In genomic region chr2:222424729-222425671, GRCh38 we compare ENCODE assay signal across 1 cellular context.
TF ChIP-seq lines count a peak whose summit lies in the region.

No MANE protein-coding gene starts in this region.

TF ChIP-seq in IMR-90, 13 proteins besides CTCF, POLR2A, EP300 and RAD21 (continued from another document):
- TF ChIP-seq USF2 (IDR thresholded peaks at IDR 0.05; ENCODE audit: low read depth, low read length) (no peak), MAZ (IDR thresholded peaks at IDR 0.05; ENCODE audit: borderline replicate concordance, low read depth, low read length) (no peak), SMC3 (IDR thresholded peaks at IDR 0.05; ENCODE audit: low read depth, low read length) (no peak), CEBPB (IDR thresholded peaks at IDR 0.05; ENCODE audit: low read depth, low read length) (no peak), RFX5 (IDR thresholded peaks at IDR 0.05; ENCODE audit: low read depth, low read length) (no peak), MXI1 (IDR thresholded peaks at IDR 0.05; ENCODE audit: borderline replicate concordance, low read depth, low read length) (no peak), FOS (IDR thresholded peaks at IDR 0.05; ENCODE audit: low read depth, low read length) (no peak), CHD1 (IDR thresholded peaks at IDR 0.05; ENCODE audit: low read depth, low read length) (no peak)
